Comparison of ENCODE assay signal across 19 cellular contexts in genomic region chr5:27594141-27594540, GRCh38.
DNase-seq lines count a peak whose midpoint lies in the region; TF ChIP-seq lines count a peak whose summit lies in the region.
"Had no signal": no experiment of that assay in that cellular context is flagged by ENCODE, and none has a peak within 500 bp of the region (broad histone marks: within the 10 kb centered on the region; RNA-seq: fewer than 3 reads in every experiment).

No MANE protein-coding gene starts in this region.

- no peaks in the 10 kb centered on the region for H3K4me1 ChIP-seq in breast epithelium
- H3K4me1 ChIP-seq: BE2C had no signal

- no peaks in the 10 kb centered on the region for H3K36me3 ChIP-seq in breast epithelium
- H3K36me3 ChIP-seq: BE2C, MG63 had no signal

- no peak for TF ChIP-seq CTCF in breast epithelium (IDR thresholded peaks at IDR 0.05)

- no peaks in the 10 kb centered on the region for H3K9me3 ChIP-seq in breast epithelium
- H3K9me3 ChIP-seq: BE2C, MG63 had no signal

- H3K27ac ChIP-seq in breast epithelium: no peak overlapping the region
- H3K27ac ChIP-seq: 22Rv1 had no signal

- DNase-seq in DMS53 (lab: John Stamatoyannopoulos, UW) (peak; percentile 29), DMS53 treated with DMSO at 0.1 percent for 48 hours (lab: John Stamatoyannopoulos, UW; ENCODE audit: unreplicated experiment) (no peak), DMS153 (lab: John Stamatoyannopoulos, UW) (peak; percentile 54), NCI-H2081 (lab: John Stamatoyannopoulos, UW) (peak; percentile 31 to 36), NCI-H748 treated with DMSO at 0.1 percent for 48 hours (lab: John Stamatoyannopoulos, UW) (peak; percentile 98), breast epithelium (ENCODE audit: low spot score in 2 of 2) (no peak), A172 (ENCODE audit: low spot score) (no peak), NOMO-1 treated with dmso at 0.1 percent for 144 hours (lab: John Stamatoyannopoulos, UW; ENCODE audit: unreplicated experiment) (no peak)
- DNase-seq: BE2C; CD4-positive, alpha-beta T cell; EL; Karpas-422; MG63; NCI-H1092 treated with DMSO at 0.1 percent for 48 hours; NCI-H2107; NCI-H446 treated with DMSO at 0.1 percent for 48 hours; NK-92 treated with Interleukin-12 subunit alpha and Interleukin-12 subunit beta, amount 100 ng/mL, for 24 hours; OCI-M1 had no signal

- TF ChIP-seq POLR2A in breast epithelium (IDR thresholded peaks at IDR 0.05): no peak

- H3K4me3 ChIP-seq in breast epithelium: no peak overlapping the region
- H3K4me3 ChIP-seq: MG63 had no signal

- no peaks in the 10 kb centered on the region for H3K27me3 ChIP-seq in breast epithelium
- H3K27me3 ChIP-seq: BE2C, MG63 had no signal

- intact Hi-C loops in breast epithelium (cut with DNase I; ENCODE audit: low total_unique reads): no loop called here

Comparison
In these comparisons a context has a peak if more than half of its experiments do, and no peak if none do; other contexts are left out.
1. DNase-seq: peak in DMS53 (single experiment), DMS153 (single experiment), NCI-H2081 (2 of 2) and NCI-H748 treated with DMSO at 0.1 percent for 48 hours (single experiment); none in DMS53 treated with DMSO at 0.1 percent for 48 hours (single experiment), breast epithelium (0 of 2), A172 (single experiment) and NOMO-1 treated with dmso at 0.1 percent for 144 hours (single experiment).